3 cellular contexts compared by ENCODE assay signal in genomic region chr16:19528666-19529065, GRCh38.
TF ChIP-seq lines count a peak whose summit lies in the region.

No MANE protein-coding gene starts in this region.

TF ChIP-seq in HCT116, 20 proteins besides CTCF, POLR2A, EP300 and RAD21:
- no peak for TF ChIP-seq SIN3A (IDR thresholded peaks at IDR 0.05; ENCODE audit: low read depth)
- TF ChIP-seq EZH2phosphoT487 (IDR thresholded peaks at IDR 0.05; ENCODE audit: borderline replicate concordance) = no peak
- TF ChIP-seq SRF (IDR thresholded peaks at IDR 0.05; ENCODE audit: low read depth) = no peak
- no peak for TF ChIP-seq CBX3 (IDR thresholded peaks at IDR 0.05; ENCODE audit: low read depth)
- no peak for TF ChIP-seq ELF1 (IDR thresholded peaks at IDR 0.05; ENCODE audit: borderline replicate concordance, low read depth)
- TF ChIP-seq JUND (IDR thresholded peaks at IDR 0.05) = peak; percentile 15; the same call in 1 of the 2 replicates
- no peak for TF ChIP-seq ZFX (IDR thresholded peaks at IDR 0.05)

TF ChIP-seq in K562, 482 proteins besides CTCF, POLR2A, EP300 and RAD21 (continues in another document):
- TF ChIP-seq CEBPG (CRISPR knock-in tag; IDR thresholded peaks at IDR 0.05) = no peak
- TF ChIP-seq CEBPG (tag; conservative IDR thresholded peaks at IDR 0.05 in 1 of 2, IDR thresholded peaks at IDR 0.05 in 1 of 2) = 0 out of 4 replicates have a peak, but pooled peaks of 1 of the 2 experiments have one; percentile 20
- TF ChIP-seq NFATC3 (IDR thresholded peaks at IDR 0.05) = no peak
- no peak for TF ChIP-seq NRF1 (conservative IDR thresholded peaks at IDR 0.05 in 1 of 2, IDR thresholded peaks at IDR 0.05 in 1 of 2)
- no peak for TF ChIP-seq NR2C1 (IDR thresholded peaks at IDR 0.05)
- TF ChIP-seq NR2C1 (tag; IDR thresholded peaks at IDR 0.05) = no peak
- TF ChIP-seq MTF1 (CRISPR knock-in tag; IDR thresholded peaks at IDR 0.05; ENCODE audit: borderline replicate concordance) = no peak
- no peak for TF ChIP-seq ZNF695 (CRISPR knock-in tag; IDR thresholded peaks at IDR 0.05)
- no peak for TF ChIP-seq ZNF785 (CRISPR knock-in tag; IDR thresholded peaks at IDR 0.05)
- no peak for TF ChIP-seq SMAD3 (CRISPR knock-in tag; conservative IDR thresholded peaks at IDR 0.05)
- TF ChIP-seq ZNF551 (CRISPR knock-in tag; IDR thresholded peaks at IDR 0.05) = no peak
- TF ChIP-seq ZNF75A (CRISPR knock-in tag; IDR thresholded peaks at IDR 0.05) = no peak
- TF ChIP-seq MAX (CRISPR knock-in tag; IDR thresholded peaks at IDR 0.05) = no peak
- no peak for TF ChIP-seq EWSR1 (IDR thresholded peaks at IDR 0.05; ENCODE audit: borderline replicate concordance, low read depth, partially characterized antibody)
- TF ChIP-seq ZFP36 (IDR thresholded peaks at IDR 0.05; ENCODE audit: low read depth, low read length, partially characterized antibody) = no peak
- TF ChIP-seq, protein P1, sequence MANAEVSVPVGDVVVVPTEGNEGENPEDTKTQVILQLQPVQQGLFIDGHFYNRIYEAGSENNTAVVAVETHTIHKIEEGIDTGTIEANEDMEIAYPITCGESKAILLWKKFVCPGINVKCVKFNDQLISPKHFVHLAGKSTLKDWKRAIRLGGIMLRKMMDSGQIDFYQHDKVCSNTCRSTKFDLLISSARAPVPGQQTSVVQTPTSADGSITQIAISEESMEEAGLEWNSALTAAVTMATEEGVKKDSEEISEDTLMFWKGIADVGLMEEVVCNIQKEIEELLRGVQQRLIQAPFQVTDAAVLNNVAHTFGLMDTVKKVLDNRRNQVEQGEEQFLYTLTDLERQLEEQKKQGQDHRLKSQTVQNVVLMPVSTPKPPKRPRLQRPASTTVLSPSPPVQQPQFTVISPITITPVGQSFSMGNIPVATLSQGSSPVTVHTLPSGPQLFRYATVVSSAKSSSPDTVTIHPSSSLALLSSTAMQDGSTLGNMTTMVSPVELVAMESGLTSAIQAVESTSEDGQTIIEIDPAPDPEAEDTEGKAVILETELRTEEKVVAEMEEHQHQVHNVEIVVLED (CRISPR knock-in tag; IDR thresholded peaks at IDR 0.05) = no peak
- TF ChIP-seq, protein P2, sequence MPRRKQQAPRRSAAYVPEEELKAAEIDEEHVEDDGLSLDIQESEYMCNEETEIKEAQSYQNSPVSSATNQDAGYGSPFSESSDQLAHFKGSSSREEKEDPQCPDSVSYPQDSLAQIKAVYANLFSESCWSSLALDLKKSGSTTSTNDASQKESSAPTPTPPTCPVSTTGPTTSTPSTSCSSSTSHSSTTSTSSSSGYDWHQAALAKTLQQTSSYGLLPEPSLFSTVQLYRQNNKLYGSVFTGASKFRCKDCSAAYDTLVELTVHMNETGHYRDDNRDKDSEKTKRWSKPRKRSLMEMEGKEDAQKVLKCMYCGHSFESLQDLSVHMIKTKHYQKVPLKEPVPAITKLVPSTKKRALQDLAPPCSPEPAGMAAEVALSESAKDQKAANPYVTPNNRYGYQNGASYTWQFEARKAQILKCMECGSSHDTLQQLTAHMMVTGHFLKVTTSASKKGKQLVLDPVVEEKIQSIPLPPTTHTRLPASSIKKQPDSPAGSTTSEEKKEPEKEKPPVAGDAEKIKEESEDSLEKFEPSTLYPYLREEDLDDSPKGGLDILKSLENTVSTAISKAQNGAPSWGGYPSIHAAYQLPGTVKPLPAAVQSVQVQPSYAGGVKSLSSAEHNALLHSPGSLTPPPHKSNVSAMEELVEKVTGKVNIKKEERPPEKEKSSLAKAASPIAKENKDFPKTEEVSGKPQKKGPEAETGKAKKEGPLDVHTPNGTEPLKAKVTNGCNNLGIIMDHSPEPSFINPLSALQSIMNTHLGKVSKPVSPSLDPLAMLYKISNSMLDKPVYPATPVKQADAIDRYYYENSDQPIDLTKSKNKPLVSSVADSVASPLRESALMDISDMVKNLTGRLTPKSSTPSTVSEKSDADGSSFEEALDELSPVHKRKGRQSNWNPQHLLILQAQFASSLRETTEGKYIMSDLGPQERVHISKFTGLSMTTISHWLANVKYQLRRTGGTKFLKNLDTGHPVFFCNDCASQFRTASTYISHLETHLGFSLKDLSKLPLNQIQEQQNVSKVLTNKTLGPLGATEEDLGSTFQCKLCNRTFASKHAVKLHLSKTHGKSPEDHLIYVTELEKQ (CRISPR knock-in tag; IDR thresholded peaks at IDR 0.05) = no peak
- TF ChIP-seq NFIC (IDR thresholded peaks at IDR 0.05) = peak; percentile 23
- no peak for TF ChIP-seq ARHGAP35 (IDR thresholded peaks at IDR 0.05; ENCODE audit: partially characterized antibody)
- TF ChIP-seq HDGF (IDR thresholded peaks at IDR 0.05) = no peak
- no peak for TF ChIP-seq CSDE1 (IDR thresholded peaks at IDR 0.05)
- TF ChIP-seq, protein P3, sequence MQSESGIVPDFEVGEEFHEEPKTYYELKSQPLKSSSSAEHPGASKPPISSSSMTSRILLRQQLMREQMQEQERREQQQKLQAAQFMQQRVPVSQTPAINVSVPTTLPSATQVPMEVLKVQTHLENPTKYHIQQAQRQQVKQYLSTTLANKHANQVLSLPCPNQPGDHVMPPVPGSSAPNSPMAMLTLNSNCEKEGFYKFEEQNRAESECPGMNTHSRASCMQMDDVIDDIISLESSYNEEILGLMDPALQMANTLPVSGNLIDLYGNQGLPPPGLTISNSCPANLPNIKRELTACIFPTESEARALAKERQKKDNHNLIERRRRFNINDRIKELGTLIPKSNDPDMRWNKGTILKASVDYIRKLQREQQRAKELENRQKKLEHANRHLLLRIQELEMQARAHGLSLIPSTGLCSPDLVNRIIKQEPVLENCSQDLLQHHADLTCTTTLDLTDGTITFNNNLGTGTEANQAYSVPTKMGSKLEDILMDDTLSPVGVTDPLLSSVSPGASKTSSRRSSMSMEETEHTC (IDR thresholded peaks at IDR 0.05) = no peak
- no peak for TF ChIP-seq NFRKB (IDR thresholded peaks at IDR 0.05; ENCODE audit: low read depth)
- TF ChIP-seq, protein P4, sequence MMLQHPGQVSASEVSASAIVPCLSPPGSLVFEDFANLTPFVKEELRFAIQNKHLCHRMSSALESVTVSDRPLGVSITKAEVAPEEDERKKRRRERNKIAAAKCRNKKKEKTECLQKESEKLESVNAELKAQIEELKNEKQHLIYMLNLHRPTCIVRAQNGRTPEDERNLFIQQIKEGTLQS (IDR thresholded peaks at IDR 0.05) = peak; percentile 74
- TF ChIP-seq, protein P4 (CRISPR knock-in tag; conservative IDR thresholded peaks at IDR 0.05) = no peak
- TF ChIP-seq C11orf30 (IDR thresholded peaks at IDR 0.05; ENCODE audit: low read depth) = no peak
- no peak for TF ChIP-seq FOS (IDR thresholded peaks at IDR 0.05; ENCODE audit: extremely low read depth, insufficient read length)
- TF ChIP-seq SIRT6 (IDR thresholded peaks at IDR 0.05; ENCODE audit: low read depth, low read length) = no peak

TF ChIP-seq in H1, 55 proteins besides CTCF, POLR2A, EP300 and RAD21:
- TF ChIP-seq CEBPB (IDR thresholded peaks at IDR 0.05; ENCODE audit: low read depth, low read length) (0 out of 2 replicates have a peak, but pooled peaks have one; percentile 29), SIN3A (conservative IDR thresholded peaks at IDR 0.05 in 1 of 2, IDR thresholded peaks at IDR 0.05 in 1 of 2; ENCODE audit: low read depth in 1 of 2, low read length in 2 of 2) (no peak)
TF ChIP-seq in H1: peak in this region for 1.
